ENCODE assay signal across 9 cellular contexts in the genomic region with DNA sequence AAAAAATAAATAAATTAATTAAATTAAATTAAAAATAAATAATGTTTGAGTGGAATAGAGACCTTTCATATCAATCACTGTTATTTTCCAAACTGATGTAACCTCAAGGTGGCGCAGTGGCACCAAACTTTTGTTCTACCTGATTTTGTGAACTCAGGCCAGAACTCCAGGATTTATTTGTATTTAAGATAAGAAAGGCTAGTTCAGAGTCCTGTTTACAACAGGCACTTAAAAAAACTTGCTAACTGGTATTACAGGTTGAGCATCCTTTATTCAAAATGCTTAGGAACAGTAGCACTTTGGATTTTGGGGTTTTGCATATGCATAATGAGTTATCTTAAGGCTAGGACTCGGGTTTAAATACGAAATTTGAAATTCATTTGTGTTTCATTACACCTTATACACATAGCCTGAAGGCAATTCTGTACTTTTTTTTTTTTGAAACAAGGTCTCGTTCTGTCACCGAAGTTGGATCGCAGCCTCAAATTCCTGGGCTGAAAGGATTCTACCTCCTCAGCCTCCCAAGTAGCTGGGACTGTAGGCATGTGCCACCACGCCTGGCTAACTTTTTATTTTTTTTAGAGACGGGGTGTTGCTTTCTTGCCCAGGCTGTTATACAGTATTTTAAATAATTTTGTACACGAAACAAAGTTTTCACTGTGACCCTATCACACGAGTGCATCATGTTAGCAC. TPM values are rescaled to one million over a fixed set of nuclear protein-coding genes. Genes with fewer than 3 reads are reported as not detected.
A peak's percentile ranks its signal among the peaks of the same experiment; 100 is the strongest.
DNase-seq lines count a peak whose midpoint lies in the region; ATAC-seq and TF ChIP-seq lines count a peak whose summit lies in the region.
"Had no signal": no experiment of that assay in that cellular context is flagged by ENCODE, and none has a peak within 500 bp of the region (broad histone marks: within the 10 kb centered on the region; RNA-seq: fewer than 3 reads in every experiment).

No MANE protein-coding gene starts in this region.

- no peak overlapping the region for H3K4me2 ChIP-seq in OCI-LY3 (ENCODE audit: low read length)

- H3K27ac ChIP-seq in OCI-LY3 (ENCODE audit: low read length), result no peak overlapping the region

- H3K27me3 ChIP-seq in OCI-LY3 (ENCODE audit: low read depth, low read length), result no peaks in the 10 kb centered on the region

- peaks cover 65% of the 10 kb centered on the region for H4K20me1 ChIP-seq in OCI-LY3 (ENCODE audit: insufficient read depth, low read length)

- H3K4me3 ChIP-seq in OCI-LY3 (ENCODE audit: low read length), result no peak overlapping the region

- no peak overlapping the region for H2AFZ ChIP-seq in OCI-LY3 (ENCODE audit: low read depth, low read length)

- H3K9ac ChIP-seq in OCI-LY3 (ENCODE audit: low read length), result no peak overlapping the region

- TF ChIP-seq CTCF in OCI-LY3 (IDR thresholded peaks at IDR 0.05; ENCODE audit: low read depth, low read length), result peak; percentile 56

- H3K79me2 ChIP-seq in OCI-LY3 (ENCODE audit: low read length), result peaks cover 92% of the 10 kb centered on the region

- no peaks in the 10 kb centered on the region for H3K9me3 ChIP-seq in OCI-LY3 (ENCODE audit: insufficient read depth, low read length)

- peaks cover 18% of the 10 kb centered on the region for H3K36me3 ChIP-seq in OCI-LY3 (replicated peaks; ENCODE audit: low read depth, low read length)

- peak; percentile 57 for ATAC-seq in esophagus mucosa

- DNase-seq in activated effector memory CD4-positive, alpha-beta T cell treated with anti-CD3 and anti-CD28 coated beads, Interleukin-2, amount 50 U/mL, for 16 hours, result peak; percentile 67
- no peak for DNase-seq in activated effector memory CD4-positive, alpha-beta T cell treated with Interleukin-2 at 50 U/mL for 16 hours
- peak; percentile 15 to 16 for DNase-seq in stimulated activated CD4-positive, alpha-beta T cell treated with anti-CD3 and anti-CD28 coated beads, Interleukin-4, amount 100 ng/mL, for 4 hours
- DNase-seq in NCI-H146 (lab: John Stamatoyannopoulos, UW) (no peak), NCI-H187 (lab: John Stamatoyannopoulos, UW) (no peak), amniotic stem cell (lab: John Stamatoyannopoulos, UW) (no peak)
- DNase-seq: NCI-H1930 had no signal

- H3K4me1 ChIP-seq in OCI-LY3 (ENCODE audit: low read length), result peaks cover 7% of the 10 kb centered on the region

RNA-seq across cellular contexts. Expression of gene YY1, which starts 32.4 kb away (rescaled TPM):
- 44.5 TPM for total RNA-seq in esophagus mucosa

RNA-seq across cellular contexts. Expression of gene SLC25A29, which starts 34.9 kb away (rescaled TPM):
- 15.5 TPM for total RNA-seq in esophagus mucosa

RNA-seq across cellular contexts. Expression of gene SLC25A47, which starts 51.7 kb away (rescaled TPM):
- not detected for total RNA-seq in esophagus mucosa

Comparison
In these comparisons a context has a peak if more than half of its experiments do, and no peak if none do; other contexts are left out.
1. DNase-seq: peak in activated effector memory CD4-positive, alpha-beta T cell treated with anti-CD3 and anti-CD28 coated beads, Interleukin-2, amount 50 U/mL, for 16 hours (single experiment) and stimulated activated CD4-positive, alpha-beta T cell treated with anti-CD3 and anti-CD28 coated beads, Interleukin-4, amount 100 ng/mL, for 4 hours (2 of 2); none in activated effector memory CD4-positive, alpha-beta T cell treated with Interleukin-2 at 50 U/mL for 16 hours (single experiment), NCI-H146 (single experiment), NCI-H187 (0 of 2) and amniotic stem cell (single experiment).